ENCODE assay signal across 1 cellular context in the genomic region with DNA sequence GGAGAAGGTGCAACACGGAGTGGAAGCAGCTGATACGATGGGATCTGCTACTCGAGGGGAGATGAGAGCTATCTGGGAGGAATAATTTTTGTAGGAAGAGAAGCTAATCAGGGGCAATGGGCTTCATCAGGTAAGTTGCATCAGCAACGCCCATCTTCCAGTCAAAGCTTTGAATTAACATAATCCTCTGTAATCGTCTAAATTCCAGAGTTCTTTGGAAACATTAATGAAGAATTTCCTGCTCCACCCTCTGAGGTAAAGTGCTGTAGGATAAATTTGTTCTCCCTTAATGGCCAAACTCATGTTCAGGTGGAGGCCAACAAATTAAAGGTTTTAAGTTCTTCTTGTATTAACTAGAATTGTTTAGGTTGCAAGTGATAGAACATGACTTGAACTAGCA.
TF ChIP-seq lines count a peak whose summit lies in the region.

No MANE protein-coding gene starts in this region.

TF ChIP-seq in GM23338, 12 proteins besides CTCF, POLR2A, EP300 and RAD21 (continued from another document):
- TF ChIP-seq, protein P1, sequence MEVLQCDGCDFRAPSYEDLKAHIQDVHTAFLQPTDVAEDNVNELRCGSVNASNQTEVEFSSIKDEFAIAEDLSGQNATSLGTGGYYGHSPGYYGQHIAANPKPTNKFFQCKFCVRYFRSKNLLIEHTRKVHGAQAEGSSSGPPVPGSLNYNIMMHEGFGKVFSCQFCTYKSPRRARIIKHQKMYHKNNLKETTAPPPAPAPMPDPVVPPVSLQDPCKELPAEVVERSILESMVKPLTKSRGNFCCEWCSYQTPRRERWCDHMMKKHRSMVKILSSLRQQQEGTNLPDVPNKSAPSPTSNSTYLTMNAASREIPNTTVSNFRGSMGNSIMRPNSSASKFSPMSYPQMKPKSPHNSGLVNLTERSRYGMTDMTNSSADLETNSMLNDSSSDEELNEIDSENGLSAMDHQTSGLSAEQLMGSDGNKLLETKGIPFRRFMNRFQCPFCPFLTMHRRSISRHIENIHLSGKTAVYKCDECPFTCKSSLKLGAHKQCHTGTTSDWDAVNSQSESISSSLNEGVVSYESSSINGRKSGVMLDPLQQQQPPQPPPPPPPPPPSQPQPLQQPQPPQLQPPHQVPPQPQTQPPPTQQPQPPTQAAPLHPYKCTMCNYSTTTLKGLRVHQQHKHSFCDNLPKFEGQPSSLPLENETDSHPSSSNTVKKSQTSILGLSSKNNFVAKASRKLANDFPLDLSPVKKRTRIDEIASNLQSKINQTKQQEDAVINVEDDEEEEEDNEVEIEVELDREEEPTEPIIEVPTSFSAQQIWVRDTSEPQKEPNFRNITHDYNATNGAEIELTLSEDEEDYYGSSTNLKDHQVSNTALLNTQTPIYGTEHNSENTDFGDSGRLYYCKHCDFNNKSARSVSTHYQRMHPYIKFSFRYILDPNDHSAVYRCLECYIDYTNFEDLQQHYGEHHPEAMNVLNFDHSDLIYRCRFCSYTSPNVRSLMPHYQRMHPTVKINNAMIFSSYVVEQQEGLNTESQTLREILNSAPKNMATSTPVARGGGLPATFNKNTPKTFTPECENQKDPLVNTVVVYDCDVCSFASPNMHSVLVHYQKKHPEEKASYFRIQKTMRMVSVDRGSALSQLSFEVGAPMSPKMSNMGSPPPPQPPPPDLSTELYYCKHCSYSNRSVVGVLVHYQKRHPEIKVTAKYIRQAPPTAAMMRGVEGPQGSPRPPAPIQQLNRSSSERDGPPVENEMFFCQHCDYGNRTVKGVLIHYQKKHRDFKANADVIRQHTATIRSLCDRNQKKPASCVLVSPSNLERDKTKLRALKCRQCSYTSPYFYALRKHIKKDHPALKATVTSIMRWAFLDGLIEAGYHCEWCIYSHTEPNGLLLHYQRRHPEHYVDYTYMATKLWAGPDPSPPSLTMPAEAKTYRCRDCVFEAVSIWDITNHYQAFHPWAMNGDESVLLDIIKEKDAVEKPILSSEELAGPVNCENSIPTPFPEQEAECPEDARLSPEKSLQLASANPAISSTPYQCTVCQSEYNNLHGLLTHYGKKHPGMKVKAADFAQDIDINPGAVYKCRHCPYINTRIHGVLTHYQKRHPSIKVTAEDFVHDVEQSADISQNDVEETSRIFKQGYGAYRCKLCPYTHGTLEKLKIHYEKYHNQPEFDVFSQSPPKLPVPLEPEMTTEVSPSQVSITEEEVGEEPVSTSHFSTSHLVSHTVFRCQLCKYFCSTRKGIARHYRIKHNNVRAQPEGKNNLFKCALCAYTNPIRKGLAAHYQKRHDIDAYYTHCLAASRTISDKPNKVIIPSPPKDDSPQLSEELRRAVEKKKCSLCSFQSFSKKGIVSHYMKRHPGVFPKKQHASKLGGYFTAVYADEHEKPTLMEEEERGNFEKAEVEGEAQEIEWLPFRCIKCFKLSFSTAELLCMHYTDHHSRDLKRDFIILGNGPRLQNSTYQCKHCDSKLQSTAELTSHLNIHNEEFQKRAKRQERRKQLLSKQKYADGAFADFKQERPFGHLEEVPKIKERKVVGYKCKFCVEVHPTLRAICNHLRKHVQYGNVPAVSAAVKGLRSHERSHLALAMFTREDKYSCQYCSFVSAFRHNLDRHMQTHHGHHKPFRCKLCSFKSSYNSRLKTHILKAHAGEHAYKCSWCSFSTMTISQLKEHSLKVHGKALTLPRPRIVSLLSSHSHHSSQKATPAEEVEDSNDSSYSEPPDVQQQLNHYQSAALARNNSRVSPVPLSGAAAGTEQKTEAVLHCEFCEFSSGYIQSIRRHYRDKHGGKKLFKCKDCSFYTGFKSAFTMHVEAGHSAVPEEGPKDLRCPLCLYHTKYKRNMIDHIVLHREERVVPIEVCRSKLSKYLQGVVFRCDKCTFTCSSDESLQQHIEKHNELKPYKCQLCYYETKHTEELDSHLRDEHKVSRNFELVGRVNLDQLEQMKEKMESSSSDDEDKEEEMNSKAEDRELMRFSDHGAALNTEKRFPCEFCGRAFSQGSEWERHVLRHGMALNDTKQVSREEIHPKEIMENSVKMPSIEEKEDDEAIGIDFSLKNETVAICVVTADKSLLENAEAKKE (CRISPR knock-in tag; IDR thresholded peaks at IDR 0.05) = no peak
- no peak for TF ChIP-seq EZH2 (IDR thresholded peaks at IDR 0.05; ENCODE audit: low read depth, unreplicated experiment)
TF ChIP-seq in GM23338: peak in this region for 0.
